ENCODE assay signal across 1 cellular context in genomic region chr5:92911293-92911692, GRCh38.
TF ChIP-seq lines count a peak whose summit lies in the region.

No MANE protein-coding gene starts in this region.

TF ChIP-seq in GM23338, 12 proteins besides CTCF, POLR2A, EP300 and RAD21 (continued from another document):
- TF ChIP-seq NANOG (IDR thresholded peaks at IDR 0.05; ENCODE audit: borderline replicate concordance), result peak; percentile 39; the same call in 1 of the 2 replicates
- TF ChIP-seq, protein P1, sequence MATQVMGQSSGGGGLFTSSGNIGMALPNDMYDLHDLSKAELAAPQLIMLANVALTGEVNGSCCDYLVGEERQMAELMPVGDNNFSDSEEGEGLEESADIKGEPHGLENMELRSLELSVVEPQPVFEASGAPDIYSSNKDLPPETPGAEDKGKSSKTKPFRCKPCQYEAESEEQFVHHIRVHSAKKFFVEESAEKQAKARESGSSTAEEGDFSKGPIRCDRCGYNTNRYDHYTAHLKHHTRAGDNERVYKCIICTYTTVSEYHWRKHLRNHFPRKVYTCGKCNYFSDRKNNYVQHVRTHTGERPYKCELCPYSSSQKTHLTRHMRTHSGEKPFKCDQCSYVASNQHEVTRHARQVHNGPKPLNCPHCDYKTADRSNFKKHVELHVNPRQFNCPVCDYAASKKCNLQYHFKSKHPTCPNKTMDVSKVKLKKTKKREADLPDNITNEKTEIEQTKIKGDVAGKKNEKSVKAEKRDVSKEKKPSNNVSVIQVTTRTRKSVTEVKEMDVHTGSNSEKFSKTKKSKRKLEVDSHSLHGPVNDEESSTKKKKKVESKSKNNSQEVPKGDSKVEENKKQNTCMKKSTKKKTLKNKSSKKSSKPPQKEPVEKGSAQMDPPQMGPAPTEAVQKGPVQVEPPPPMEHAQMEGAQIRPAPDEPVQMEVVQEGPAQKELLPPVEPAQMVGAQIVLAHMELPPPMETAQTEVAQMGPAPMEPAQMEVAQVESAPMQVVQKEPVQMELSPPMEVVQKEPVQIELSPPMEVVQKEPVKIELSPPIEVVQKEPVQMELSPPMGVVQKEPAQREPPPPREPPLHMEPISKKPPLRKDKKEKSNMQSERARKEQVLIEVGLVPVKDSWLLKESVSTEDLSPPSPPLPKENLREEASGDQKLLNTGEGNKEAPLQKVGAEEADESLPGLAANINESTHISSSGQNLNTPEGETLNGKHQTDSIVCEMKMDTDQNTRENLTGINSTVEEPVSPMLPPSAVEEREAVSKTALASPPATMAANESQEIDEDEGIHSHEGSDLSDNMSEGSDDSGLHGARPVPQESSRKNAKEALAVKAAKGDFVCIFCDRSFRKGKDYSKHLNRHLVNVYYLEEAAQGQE (IDR thresholded peaks at IDR 0.05; ENCODE audit: unreplicated experiment), result no peak
